In genomic region chr2:138110453-138111083, GRCh38 we compare ENCODE assay signal across 23 cellular contexts.
"Had no signal": no experiment of that assay in that cellular context is flagged by ENCODE, and none has a peak within 500 bp of the region (broad histone marks: within the 10 kb centered on the region; RNA-seq: fewer than 3 reads in every experiment).

No MANE protein-coding gene starts in this region.

- H3K27me3 ChIP-seq: esophagus squamous epithelium, neural progenitor cell, right atrium auricular region, sigmoid colon, spleen, tibial nerve, upper lobe of left lung had no signal

- H3K9me3 ChIP-seq: esophagus squamous epithelium, mucosa of descending colon, prostate gland, right atrium auricular region, spleen, upper lobe of left lung had no signal

- H3K36me3 Mint-ChIP-seq: naive B cell; neural progenitor cell; stimulated activated naive B cell treated with anti-CD40 and anti-IgM and Interleukin-4, amounts not matched to agents 10 μg/mL and 1 μg/mL and 100 μg/mL, for 72 hours had no signal

- H3K4me3 ChIP-seq: coronary artery, esophagus squamous epithelium, mucosa of descending colon, neural progenitor cell, prostate gland, right atrium auricular region, sigmoid colon, spleen, thoracic aorta, tibial nerve, upper lobe of left lung had no signal

- H3K27ac Mint-ChIP-seq: effector memory CD8-positive, alpha-beta T cell; mesothelial cell of epicardium; nephron; neural progenitor cell; stimulated activated naive B cell treated with anti-CD40 and anti-IgM and Interleukin-4, amounts not matched to agents 10 μg/mL and 1 μg/mL and 100 μg/mL, for 72 hours; stimulated activated naive CD8-positive, alpha-beta T cell treated with anti-CD3 and anti-CD28 coated beads, Interleukin-15, Interleukin-2, amounts not matched to agents 100 ng/mL and 50 ng/mL, for 24 hours had no signal

- ATAC-seq: effector memory CD8-positive, alpha-beta T cell; mucosa of descending colon; stimulated activated naive B cell treated with anti-CD40 and anti-IgM and Interleukin-4, amounts not matched to agents 10 μg/mL and 1 μg/mL and 100 μg/mL, for 72 hours had no signal

- H3K4me3 Mint-ChIP-seq: effector memory CD8-positive, alpha-beta T cell; mesothelial cell of epicardium; naive B cell; nephron; neural progenitor cell; stimulated activated naive B cell treated with anti-CD40 and anti-IgM and Interleukin-4, amounts not matched to agents 10 μg/mL and 1 μg/mL and 100 μg/mL, for 72 hours; stimulated activated naive CD8-positive, alpha-beta T cell treated with anti-CD3 and anti-CD28 coated beads, Interleukin-15, Interleukin-2, amounts not matched to agents 100 ng/mL and 50 ng/mL, for 24 hours had no signal

- H3K4me2 ChIP-seq: neural progenitor cell had no signal

- H3K27me3 Mint-ChIP-seq: effector memory CD8-positive, alpha-beta T cell; stimulated activated naive B cell treated with anti-CD40 and anti-IgM and Interleukin-4, amounts not matched to agents 10 μg/mL and 1 μg/mL and 100 μg/mL, for 72 hours; stimulated activated naive CD8-positive, alpha-beta T cell treated with anti-CD3 and anti-CD28 coated beads, Interleukin-15, Interleukin-2, amounts not matched to agents 100 ng/mL and 50 ng/mL, for 24 hours had no signal

- H3K27ac ChIP-seq: coronary artery, esophagus squamous epithelium, neural progenitor cell, prostate gland, right atrium auricular region, sigmoid colon, spleen, thoracic aorta, tibial nerve, upper lobe of left lung had no signal

- DNase-seq: effector memory CD8-positive, alpha-beta T cell; esophagus squamous epithelium; mesenchymal stem cell; mucosa of descending colon; naive B cell; sigmoid colon; spleen; stimulated activated CD4-positive, alpha-beta T cell treated with anti-CD3 and anti-CD28 coated beads, Interleukin-2, amount 100 ng/mL, for 48 hours; stimulated activated naive B cell treated with anti-CD40 and anti-IgM and Interleukin-4, amounts not matched to agents 10 μg/mL and 1 μg/mL and 100 μg/mL, for 72 hours; upper lobe of left lung had no signal

- H3K4me1 Mint-ChIP-seq: naive B cell; nephron; stimulated activated naive B cell treated with anti-CD40 and anti-IgM and Interleukin-4, amounts not matched to agents 10 μg/mL and 1 μg/mL and 100 μg/mL, for 72 hours had no signal

- H3K4me1 ChIP-seq: esophagus squamous epithelium, prostate gland, right atrium auricular region, sigmoid colon, spleen, tibial nerve, upper lobe of left lung had no signal

- H3K9me3 Mint-ChIP-seq: stimulated activated naive B cell treated with anti-CD40 and anti-IgM and Interleukin-4, amounts not matched to agents 10 μg/mL and 1 μg/mL and 100 μg/mL, for 72 hours had no signal

- H3K36me3 ChIP-seq: esophagus squamous epithelium, neural progenitor cell, prostate gland, right atrium auricular region, sigmoid colon, spleen, thoracic aorta, tibial nerve, upper lobe of left lung had no signal

- FAIRE-seq: endometrium, frontal cortex, keratinocyte, urothelium cell line had no signal

- H2AFZ ChIP-seq: neural progenitor cell had no signal
